20 cellular contexts compared by ENCODE assay signal in the genomic region with DNA sequence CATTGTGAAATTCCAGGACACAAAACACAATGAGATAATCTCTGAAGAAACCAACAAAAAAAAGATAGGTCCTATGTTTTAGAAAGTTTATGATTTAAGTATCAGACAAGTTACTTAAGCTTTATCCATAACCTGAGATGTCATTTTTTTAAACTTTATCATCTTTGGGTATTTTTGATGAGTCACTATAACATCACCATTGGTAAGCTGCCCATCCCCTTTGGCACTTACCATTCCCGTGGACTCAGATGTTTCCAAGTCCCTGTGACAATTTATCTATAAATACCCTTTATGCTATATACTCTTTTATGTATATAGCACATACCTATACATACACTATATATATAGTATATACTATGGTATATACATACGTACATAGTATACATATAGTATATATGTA.
DNase-seq lines count a peak whose midpoint lies in the region; ATAC-seq, FAIRE-seq and TF ChIP-seq lines count a peak whose summit lies in the region.
"Had no signal": no experiment of that assay in that cellular context is flagged by ENCODE, and none has a peak within 500 bp of the region (broad histone marks: within the 10 kb centered on the region; RNA-seq: fewer than 3 reads in every experiment).

No MANE protein-coding gene starts in this region.

- no peak for ATAC-seq in HG03442 (IDR thresholded peaks at IDR 0.05; ENCODE audit: unreplicated experiment)
- ATAC-seq: SK-N-SH treated with all-trans-retinoic acid at 6 μM for 48 hours had no signal

- no peak for FAIRE-seq in bronchial epithelial cell (lab: Jason Lieb, UNC)
- FAIRE-seq: D721Med, G401.6, GM19239 had no signal

- TF ChIP-seq CTCF in bronchial epithelial cell (IDR thresholded peaks at IDR 0.05; ENCODE audit: insufficient read depth, low read length, severe bottlenecking) = no peak

- no peaks in the 10 kb centered on the region for H3K27me3 ChIP-seq in bronchial epithelial cell (ENCODE audit: control insufficient read depth, insufficient read depth, low read length)

- no peaks in the 10 kb centered on the region for H3K36me3 ChIP-seq in bronchial epithelial cell (ENCODE audit: control insufficient read depth, insufficient read depth, low read length)

- peak; percentile 10 for DNase-seq in EL
- DNase-seq in LHCN-M2 (ENCODE audit: low read depth) = peak; percentile 0
- DNase-seq in bronchial epithelial cell (ENCODE audit: low read depth) = peak; percentile 45
- peak; percentile 9 for DNase-seq in kidney tubule cell (ENCODE audit: low spot score)
- no peak for DNase-seq in activated effector memory CD4-positive, alpha-beta T cell treated with anti-CD3 and anti-CD28 coated beads, Interleukin-2, amount 50 U/mL, for 16 hours
- DNase-seq in 8988T = no peak
- DNase-seq: ACHN, DMS79 treated with DMSO at 0.1 percent for 48 hours, GOT3, MM.1S, NCI-H1092 treated with DMSO at 0.1 percent for 48 hours, NCI-H2081, NCI-H748 treated with DMSO at 0.1 percent for 48 hours, SHP77 treated with DMSO at 0.1 percent for 48 hours, T-helper 1 cell had no signal

- no peak overlapping the region for H3K4me3 ChIP-seq in bronchial epithelial cell (ENCODE audit: low read depth, low read length)

Comparison
In these comparisons a context has a peak if more than half of its experiments do, and no peak if none do; other contexts are left out.
1. DNase-seq: peak in EL (single experiment), LHCN-M2 (single experiment), bronchial epithelial cell (single experiment) and kidney tubule cell (single experiment); none in activated effector memory CD4-positive, alpha-beta T cell treated with anti-CD3 and anti-CD28 coated beads, Interleukin-2, amount 50 U/mL, for 16 hours (single experiment) and 8988T (single experiment).